ENCODE assay signal across 2 cellular contexts in genomic region chr3:53252105-53252946, GRCh38.
A peak's percentile ranks its signal among the peaks of the same experiment; 100 is the strongest.
TF ChIP-seq lines count a peak whose summit lies in the region.

No MANE protein-coding gene starts in this region.

TF ChIP-seq in GM12891, 5 proteins besides CTCF, POLR2A, EP300 and RAD21 (continued from another document):
- TF ChIP-seq TAF1 (IDR thresholded peaks at IDR 0.05; ENCODE audit: low read depth, low read length), result no peak
- no peak for TF ChIP-seq POU2F2 (IDR thresholded peaks at IDR 0.05; ENCODE audit: low read depth, low read length)

TF ChIP-seq in H1, 55 proteins besides CTCF, POLR2A, EP300 and RAD21 (continued from another document):
- peak; percentile 12 to 29; a peak in 1 of 4 replicates for TF ChIP-seq SIN3A (conservative IDR thresholded peaks at IDR 0.05 in 1 of 2, IDR thresholded peaks at IDR 0.05 in 1 of 2; ENCODE audit: low read depth in 1 of 2, low read length in 2 of 2)
- TF ChIP-seq CTBP2 (IDR thresholded peaks at IDR 0.05; ENCODE audit: borderline replicate concordance, insufficient read depth, insufficient read length, low read length), result no peak
- TF ChIP-seq CREB1 (IDR thresholded peaks at IDR 0.05), result no peak
- TF ChIP-seq PHF8 (conservative IDR thresholded peaks at IDR 0.05; ENCODE audit: low read depth, low read length), result no peak
- no peak for TF ChIP-seq KDM1A (IDR thresholded peaks at IDR 0.05; ENCODE audit: borderline replicate concordance, low read length)
- no peak for TF ChIP-seq BRCA1 (IDR thresholded peaks at IDR 0.05; ENCODE audit: low read depth, low read length)
- TF ChIP-seq CEBPB (IDR thresholded peaks at IDR 0.05; ENCODE audit: low read depth, low read length), result peak; percentile 79
- TF ChIP-seq USF2 (IDR thresholded peaks at IDR 0.05; ENCODE audit: low read length), result no peak
